ENCODE assay signal across 9 cellular contexts in genomic region chr11:61699737-61700160, GRCh38. TPM values are rescaled to one million over a fixed set of nuclear protein-coding genes. Genes with fewer than 3 reads are reported as not detected.
DNase-seq lines count a peak whose midpoint lies in the region; ATAC-seq and TF ChIP-seq lines count a peak whose summit lies in the region.
"Had no signal": no experiment of that assay in that cellular context is flagged by ENCODE, and none has a peak within 500 bp of the region (broad histone marks: within the 10 kb centered on the region; RNA-seq: fewer than 3 reads in every experiment).

No MANE protein-coding gene starts in this region.

- H3K9me3 ChIP-seq in PC-3 (ENCODE audit: low read length) (no peaks in the 10 kb centered on the region), skeletal muscle satellite cell (replicated peaks; ENCODE audit: low read length) (no peaks in the 10 kb centered on the region), ascending aorta (no peaks in the 10 kb centered on the region)

- no peaks in the 10 kb centered on the region for H4K20me1 ChIP-seq in PC-3 (ENCODE audit: low read length)

- H3F3A ChIP-seq in PC-3 (ENCODE audit: low read length, unreplicated experiment): peaks cover 4% of the 10 kb centered on the region

- no peak overlapping the region for H3K4me3 ChIP-seq in LNCaP clone FGC (ENCODE audit: low read depth, low read length)
- H3K4me3 ChIP-seq in PC-3 (ENCODE audit: low read length): peak overlapping the region; percentile 14; the same call in 1 of the 2 replicates
- no peak overlapping the region for H3K4me3 ChIP-seq in skeletal muscle satellite cell (ENCODE audit: low read length)
- H3K4me3 ChIP-seq in H7 (ENCODE audit: insufficient read depth, low read depth, low read length): no peak overlapping the region
- H3K4me3 ChIP-seq in ascending aorta: no peak overlapping the region

- peak overlapping the region; percentile 92 for H3K27ac ChIP-seq in PC-3 (ENCODE audit: low read length)
- no peak overlapping the region for H3K27ac ChIP-seq in ascending aorta

- peaks cover 40% of the 10 kb centered on the region for H3K79me2 ChIP-seq in PC-3 (ENCODE audit: low read length)

- no TSS peak for BruUV-seq in PC-3 (replicated peaks; lab: Mats Ljungman, UMichigan)

- intact Hi-C loops in PC-3 (cut with micrococcal nuclease) (no loop called here), head of caudate nucleus (cut with DNase I) (no loop called here), ascending aorta (cut with DNase I) (no loop called here)

- H3K9ac ChIP-seq in PC-3 (ENCODE audit: low read length) (peak overlapping the region; percentile 45), skeletal muscle satellite cell (ENCODE audit: low read depth, low read length) (no peak overlapping the region)

- H3K4me1 ChIP-seq in PC-3 (ENCODE audit: insufficient read depth, low read length) (peaks cover 69% of the 10 kb centered on the region), skeletal muscle satellite cell (ENCODE audit: control insufficient read depth, insufficient read depth, low read length) (peaks cover 49% of the 10 kb centered on the region), ascending aorta (peaks cover 0 to 5% of the 10 kb centered on the region in 2 donors)

- TF ChIP-seq CTCF in LNCaP clone FGC (IDR thresholded peaks at IDR 0.05; ENCODE audit: control insufficient read depth, extremely low read depth, insufficient read depth) (no peak), PC-3 (conservative IDR thresholded peaks at IDR 0.05; ENCODE audit: low read depth, low read length) (no peak), ascending aorta (IDR thresholded peaks at IDR 0.05) (no peak)

- peak overlapping the region; percentile 67 for H3K4me2 ChIP-seq in PC-3 (ENCODE audit: low read length)
- H3K4me2 ChIP-seq in skeletal muscle satellite cell (ENCODE audit: low read length): peak overlapping the region; percentile 58

- H3K9me2 ChIP-seq in PC-3 (replicated peaks; ENCODE audit: low read length): no peaks in the 10 kb centered on the region

- H2AFZ ChIP-seq in PC-3 (ENCODE audit: low read length): no peak overlapping the region

- DNase-seq in LNCaP clone FGC (ENCODE audit: low read depth) (peak; percentile 80), PC-3 (peak; percentile 82), head of caudate nucleus (peak in 34 of 42 donors; percentile 32 to 77 (median 64)), H7 (no peak), ascending aorta (ENCODE audit: low spot score in 2 of 2) (no peak)
- no peak for DNase-seq in stimulated activated CD4-positive, alpha-beta T cell treated with anti-CD3 and anti-CD28 coated beads, Interleukin-4, amount 100 ng/mL, for 1 hour
- DNase-seq: cerebellar nuclear complex had no signal

- POLR2A ChIA-PET in PC-3 (lab: Charles Lee; ENCODE audit: unreplicated experiment): no interaction called here

- H3K27me3 ChIP-seq in PC-3 (ENCODE audit: low read length) (no peaks in the 10 kb centered on the region), skeletal muscle satellite cell (ENCODE audit: control insufficient read depth, insufficient read depth, low read length) (no peaks in the 10 kb centered on the region), H7 (ENCODE audit: control insufficient read depth, insufficient read depth, low read length) (no peaks in the 10 kb centered on the region), ascending aorta (no peaks in the 10 kb centered on the region)

- no peaks in the 10 kb centered on the region for H3K36me3 ChIP-seq in PC-3 (ENCODE audit: low read depth, low read length)
- H3K36me3 ChIP-seq in skeletal muscle satellite cell (ENCODE audit: insufficient read depth, low read length): no peaks in the 10 kb centered on the region
- H3K36me3 ChIP-seq in H7 (replicated peaks; ENCODE audit: control insufficient read depth, insufficient read depth, low read length): no peaks in the 10 kb centered on the region
- H3K36me3 ChIP-seq in ascending aorta: no peaks in the 10 kb centered on the region

- CTCF ChIA-PET in PC-3 (lab: Charles Lee): no interaction called here

- ATAC-seq in PC-3 (peak; percentile 23), GM21619 (IDR thresholded peaks at IDR 0.05; ENCODE audit: unreplicated experiment) (no peak)

RNA-seq across cellular contexts. Expression of gene DAGLA, which starts 19.6 kb away (rescaled TPM):
- 8.6 and 12.2 TPM in 2 replicates for total RNA-seq in PC-3 (2014; rRNA removed)
- total RNA-seq in skeletal muscle satellite cell (2012; rRNA removed): 2.4 and 3.3 TPM in 2 replicates
- total RNA-seq in H7 (2014; rRNA removed; shearing (Covaris generic)): 3.7 and 4.8 TPM in 2 replicates
- total RNA-seq in ascending aorta: 5.3 TPM

RNA-seq across cellular contexts. Expression of gene MYRF, which starts 52.7 kb away (rescaled TPM):
- total RNA-seq in PC-3 (2014; rRNA removed): 5.1 and 7.0 TPM in 2 replicates
- total RNA-seq in skeletal muscle satellite cell (2012; rRNA removed): under 0.01 and 0.66 TPM in 2 replicates
- 3.6 and 4.2 TPM in 2 replicates for total RNA-seq in H7 (2014; rRNA removed; shearing (Covaris generic))
- total RNA-seq in ascending aorta: not detected

Comparison
In these comparisons a context has a peak if more than half of its experiments do, and no peak if none do; other contexts are left out.
1. DNase-seq: peak in LNCaP clone FGC (single experiment), PC-3 (single experiment) and head of caudate nucleus (34 of 42); none in H7 (single experiment), stimulated activated CD4-positive, alpha-beta T cell treated with anti-CD3 and anti-CD28 coated beads, Interleukin-4, amount 100 ng/mL, for 1 hour (single experiment) and ascending aorta (0 of 2).